ENCODE assay signal across 20 cellular contexts in the genomic region with DNA sequence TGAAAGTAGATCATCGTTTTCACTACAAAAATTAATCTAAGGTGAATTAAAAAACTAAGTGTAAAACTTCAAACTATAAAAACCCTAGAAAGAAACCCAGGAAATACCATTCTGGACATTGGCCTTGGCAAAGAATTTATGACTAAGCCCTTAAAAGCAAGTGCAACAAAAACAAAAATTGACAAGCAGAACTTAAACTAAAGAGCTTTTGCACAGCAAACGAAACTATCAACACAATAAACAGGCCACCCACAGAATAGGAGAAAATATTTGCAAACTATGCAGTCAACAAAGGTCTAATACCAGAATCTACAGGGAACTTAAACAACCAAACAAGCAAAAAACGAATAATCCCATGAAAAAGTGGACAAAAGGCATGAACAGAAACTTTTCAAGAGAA.
"Had no signal": no experiment of that assay in that cellular context is flagged by ENCODE, and none has a peak within 500 bp of the region (broad histone marks: within the 10 kb centered on the region; RNA-seq: fewer than 3 reads in every experiment).

No MANE protein-coding gene starts in this region.

- DNase-seq: activated CD4-positive, alpha-beta memory T cell treated with anti-CD3 and anti-CD28 coated beads for 36 hours; activated CD4-positive, alpha-beta T cell treated with anti-CD3 and anti-CD28 coated beads for 36 hours; activated CD8-positive, alpha-beta memory T cell treated with anti-CD3 and anti-CD28 coated beads, Interleukin-2, amount 10 ng/mL, durations not matched to agents 7 days and 5 days; activated naive CD4-positive, alpha-beta T cell treated with anti-CD3 and anti-CD28 coated beads for 36 hours; activated T-cell treated with anti-CD3 and anti-CD28 coated beads, Interleukin-2, amount 50 U/mL, for 1 hour; dermis blood vessel endothelial cell; effector memory CD8-positive, alpha-beta T cell; glutamatergic neuron; kidney glomerular epithelial cell; left ventricle myocardium superior; mesendoderm; natural killer cell; retina; stimulated activated CD4-positive, alpha-beta T cell treated with anti-CD3 and anti-CD28 coated beads, Interleukin-15, amount 100 ng/mL, for 24 hours; stimulated activated CD4-positive, alpha-beta T cell treated with anti-CD3 and anti-CD28 coated beads, Interleukin-4, amount 100 ng/mL, for 1 hour; stimulated activated naive B cell treated with anti-CD40 and anti-IgM and Interleukin-4, amounts not matched to agents 10 μg/mL and 1 μg/mL and 100 μg/mL, for 72 hours; trophoblast cell; WERI-Rb-1 had no signal

- H3K27ac ChIP-seq: foreskin keratinocyte, neutrophil, WERI-Rb-1 had no signal

- H3K36me3 ChIP-seq: neutrophil, WERI-Rb-1 had no signal

- H3K4me1 ChIP-seq: foreskin keratinocyte had no signal

- H3K27me3 ChIP-seq: foreskin keratinocyte, neutrophil had no signal

- H3K9me3 ChIP-seq: neutrophil had no signal
